Comparison of ENCODE assay signal across 24 cellular contexts in genomic region chr11:56905936-56906335, GRCh38.
"Had no signal": no experiment of that assay in that cellular context is flagged by ENCODE, and none has a peak within 500 bp of the region (broad histone marks: within the 10 kb centered on the region; RNA-seq: fewer than 3 reads in every experiment).

No MANE protein-coding gene starts in this region.

- DNase-seq: activated B cell treated with CpG ODN at 0.5 μM for 24 hours; activated CD4-positive, alpha-beta T cell treated with anti-CD3 and anti-CD28 coated beads for 1 hour; activated CD4-positive, alpha-beta T cell treated with anti-CD3 and anti-CD28 coated beads, Interleukin-2, amount 10 ng/mL, durations not matched to agents 24 days and 14 days; activated CD4-positive, alpha-beta T cell treated with anti-CD3 and anti-CD28 coated beads, Interleukin-2, amount 50 U/mL, for 48 hours; activated CD8-positive, alpha-beta memory T cell treated with anti-CD3 and anti-CD28 coated beads, Interleukin-2, amount 10 ng/mL, durations not matched to agents 7 days and 5 days; activated gamma-delta T cell; activated naive CD4-positive, alpha-beta T cell treated with anti-CD3 and anti-CD28 coated beads for 36 hours; activated T-cell treated with anti-CD3 and anti-CD28 coated beads, Interleukin-2, amount 50 U/mL, for 4 hours; amygdala; central memory CD4-positive, alpha-beta T cell; KG1; NCI-H1092; NCI-H1417; NCI-H1930; NCI-H2171; NCI-H2227 treated with DMSO at 0.1 percent for 48 hours; NCI-H510A; NCI-H526 treated with DMSO at 0.1 percent for 48 hours; NCI-H82; NK-92 treated with Interleukin-12 subunit alpha and Interleukin-12 subunit beta, amount 100 ng/mL, for 24 hours; OCI-M1; SIG-M5; T-helper 17 cell; T-helper 9 cell had no signal
